In genomic region chr1:152673016-152673415, GRCh38 we compare ENCODE assay signal across 1 cellular context.
TF ChIP-seq lines count a peak whose summit lies in the region.

No MANE protein-coding gene starts in this region.

TF ChIP-seq in HepG2, 621 proteins besides CTCF, POLR2A, EP300 and RAD21:
- TF ChIP-seq ZIK1 (CRISPR knock-in tag; IDR thresholded peaks at IDR 0.05; ENCODE audit: borderline replicate concordance, low read depth) (no peak), ZNF775 (CRISPR knock-in tag; IDR thresholded peaks at IDR 0.05; ENCODE audit: borderline replicate concordance) (no peak), ZNF296 (CRISPR knock-in tag; conservative IDR thresholded peaks at IDR 0.05) (no peak), ZNF136 (CRISPR knock-in tag; IDR thresholded peaks at IDR 0.05; ENCODE audit: low read depth) (no peak), ZNF280B (CRISPR knock-in tag; IDR thresholded peaks at IDR 0.05; ENCODE audit: borderline replicate concordance) (no peak), ZNF468 (CRISPR knock-in tag; IDR thresholded peaks at IDR 0.05) (no peak), ZFP91 (CRISPR knock-in tag; IDR thresholded peaks at IDR 0.05; ENCODE audit: borderline replicate concordance) (no peak), ZFYVE20 (CRISPR knock-in tag; IDR thresholded peaks at IDR 0.05; ENCODE audit: borderline replicate concordance, low read depth) (no peak), ATF5 (CRISPR knock-in tag; IDR thresholded peaks at IDR 0.05; ENCODE audit: low read depth) (no peak), AKNA (CRISPR knock-in tag; IDR thresholded peaks at IDR 0.05; ENCODE audit: borderline replicate concordance) (no peak), ZNF282 (IDR thresholded peaks at IDR 0.05; ENCODE audit: partially characterized antibody) (no peak), ZNF546 (CRISPR knock-in tag; conservative IDR thresholded peaks at IDR 0.05) (no peak), PAXIP1 (CRISPR knock-in tag; conservative IDR thresholded peaks at IDR 0.05) (no peak), SRF (IDR thresholded peaks at IDR 0.05; ENCODE audit: low read depth, low read length) (no peak), ZNF263 (CRISPR knock-in tag; IDR thresholded peaks at IDR 0.05) (no peak), ZNF124 (CRISPR knock-in tag; IDR thresholded peaks at IDR 0.05) (no peak), ZNF337 (CRISPR knock-in tag; IDR thresholded peaks at IDR 0.05; ENCODE audit: borderline replicate concordance, low read depth) (no peak), ZMYM4 (CRISPR knock-in tag; IDR thresholded peaks at IDR 0.05) (no peak), HOXA9 (CRISPR knock-in tag; IDR thresholded peaks at IDR 0.05; ENCODE audit: borderline replicate concordance) (no peak)
